1 cellular context compared by ENCODE assay signal in genomic region chr10:23556727-23557440, GRCh38.
TF ChIP-seq lines count a peak whose summit lies in the region.

No MANE protein-coding gene starts in this region.

TF ChIP-seq in IMR-90, 13 proteins besides CTCF, POLR2A, EP300 and RAD21 (continued from another document):
- TF ChIP-seq MAFK (IDR thresholded peaks at IDR 0.05; ENCODE audit: low read depth, low read length) (no peak), BHLHE40 (IDR thresholded peaks at IDR 0.05; ENCODE audit: low read depth, low read length) (no peak), CEBPB (IDR thresholded peaks at IDR 0.05; ENCODE audit: low read depth, low read length) (no peak), RFX5 (IDR thresholded peaks at IDR 0.05; ENCODE audit: low read depth, low read length) (no peak)
